In genomic region chrX:87327267-87327666, GRCh38 we compare ENCODE assay signal across 7 cellular contexts.
"Had no signal": no experiment of that assay in that cellular context is flagged by ENCODE, and none has a peak within 500 bp of the region (broad histone marks: within the 10 kb centered on the region; RNA-seq: fewer than 3 reads in every experiment).

No MANE protein-coding gene starts in this region.

- H3K4me3 ChIP-seq: K562 had no signal

- H3K4me1 Mint-ChIP-seq: IgD-negative memory B cell had no signal

- ATAC-seq: HepG2, K562 had no signal

- DNase-seq: IMR-90, KBM-7, KG1 had no signal

- H3K27ac Mint-ChIP-seq: IgD-negative memory B cell had no signal

- H3K27me3 Mint-ChIP-seq: IgD-negative memory B cell had no signal

- H3K27ac ChIP-seq: HL-60 had no signal

- H3K4me3 Mint-ChIP-seq: IgD-negative memory B cell had no signal

- H3K36me3 Mint-ChIP-seq: IgD-negative memory B cell had no signal
